ENCODE assay signal across 8 cellular contexts in genomic region chr16:30068750-30069574, GRCh38. TPM values are rescaled to one million over a fixed set of nuclear protein-coding genes. Genes with fewer than 3 reads are reported as not detected.
DNase-seq lines count a peak whose midpoint lies in the region; ATAC-seq and TF ChIP-seq lines count a peak whose summit lies in the region.

No MANE protein-coding gene starts in this region.

- peak; percentile 50 for TF ChIP-seq CTCF in left ventricle myocardium inferior (IDR thresholded peaks at IDR 0.05; ENCODE audit: borderline replicate concordance)
- TF ChIP-seq CTCF in endodermal cell (conservative IDR thresholded peaks at IDR 0.05): peak; percentile 73
- peak; percentile 51 for TF ChIP-seq CTCF in smooth muscle cell (IDR thresholded peaks at IDR 0.05; ENCODE audit: borderline replicate concordance, insufficient read depth, poor library complexity, severe bottlenecking)
- TF ChIP-seq CTCF in GM20000 (IDR thresholded peaks at IDR 0.05; ENCODE audit: extremely low read depth, missing control alignments): no peak

- H3K4me1 ChIP-seq in left ventricle myocardium inferior (peaks cover 75% of the 10 kb centered on the region), endodermal cell (ENCODE audit: control insufficient read depth, insufficient read depth, low read length) (peaks cover 3% of the 10 kb centered on the region), smooth muscle cell (ENCODE audit: low read depth) (peaks cover 24% of the 10 kb centered on the region)

- 88 to 97% methylated on average over 10 to 17 of the region's 17 CpGs for WGBS in endodermal cell (ENCODE audit: insufficient coverage in 1 of 2, insufficient read length in 1 of 2), 2 experiments
- 92% methylated on average over 17 of the region's 17 CpGs for WGBS in smooth muscle cell (ENCODE audit: low lambda C conversion rate)

- H3K27me3 ChIP-seq in left ventricle myocardium inferior (ENCODE audit: low read depth) (no peaks in the 10 kb centered on the region), endodermal cell (ENCODE audit: control insufficient read depth, insufficient read depth, low read length, poor library complexity, severe bottlenecking) (no peaks in the 10 kb centered on the region), smooth muscle cell (ENCODE audit: low read depth) (no peaks in the 10 kb centered on the region)

- ATAC-seq in Right ventricle myocardium inferior: no peak

- peaks cover 73% of the 10 kb centered on the region for H3K36me3 ChIP-seq in left ventricle myocardium inferior
- peaks cover 59% of the 10 kb centered on the region for H3K36me3 ChIP-seq in endodermal cell (ENCODE audit: control insufficient read depth, insufficient read depth, low read length)
- no peaks in the 10 kb centered on the region for H3K36me3 ChIP-seq in smooth muscle cell (ENCODE audit: low read depth)

- intact Hi-C loops in left ventricle myocardium inferior (cut with micrococcal nuclease) (no loop called here), Right ventricle myocardium inferior (cut with DNase I) (loop anchor here (5.0 kb wide), 1 partner anchor 262 kb away; the partner anchor contains the start of gene MAZ)

- DNase-seq in left ventricle myocardium inferior (no peak), Right ventricle myocardium inferior (ENCODE audit: missing footprints) (no peak), endodermal cell (peak; percentile 79), smooth muscle cell (lab: John Stamatoyannopoulos, UW; ENCODE audit: unreplicated experiment) (no peak), NCI-H1694 treated with DMSO at 0.1 percent for 48 hours (lab: John Stamatoyannopoulos, UW) (no peak), GM20000 (ENCODE audit: low spot score) (no peak), HK-2 (ENCODE audit: unreplicated experiment) (no peak)
- peak; percentile 65 to 66 for DNase-seq in activated CD4-positive, alpha-beta T cell treated with anti-CD3 and anti-CD28 coated beads, Interleukin-2, amount 50 U/mL, for 4 hours

- H3K9me3 Mint-ChIP-seq in endodermal cell: no peaks in the 10 kb centered on the region

- no peak overlapping the region for H3K9ac ChIP-seq in endodermal cell (ENCODE audit: extremely low read depth, low read length, poor library complexity, severe bottlenecking)
- H3K9ac ChIP-seq in smooth muscle cell (ENCODE audit: low read depth): no peak overlapping the region

- peaks cover 69% of the 10 kb centered on the region for H4K20me1 ChIP-seq in smooth muscle cell (ENCODE audit: low read depth)

- H3K4me3 ChIP-seq in left ventricle myocardium inferior (peak overlapping the region; percentile 93), endodermal cell (ENCODE audit: low read length) (no peak overlapping the region), smooth muscle cell (no peak overlapping the region)

- H3K9me3 ChIP-seq in left ventricle myocardium inferior (replicated peaks) (no peaks in the 10 kb centered on the region), endodermal cell (ENCODE audit: control insufficient read depth, low read length) (no peaks in the 10 kb centered on the region), smooth muscle cell (replicated peaks; ENCODE audit: low read depth) (no peaks in the 10 kb centered on the region)

- H3K4me1 Mint-ChIP-seq in endodermal cell: peaks cover 14% of the 10 kb centered on the region

- H3K4me2 ChIP-seq in smooth muscle cell: peak overlapping the region; percentile 98

- peaks cover 64% of the 10 kb centered on the region for H3K79me2 ChIP-seq in smooth muscle cell (ENCODE audit: low read depth)

- peak overlapping the region; percentile 100 for H3K27ac ChIP-seq in left ventricle myocardium inferior (replicated peaks)
- no peak overlapping the region for H3K27ac ChIP-seq in endodermal cell (ENCODE audit: low read depth, low read length)
- H3K27ac ChIP-seq in smooth muscle cell (ENCODE audit: low read depth): peak overlapping the region; percentile 98

- H3K27me3 Mint-ChIP-seq in endodermal cell (ENCODE audit: insufficient read depth): no peaks in the 10 kb centered on the region

- peaks cover 60% of the 10 kb centered on the region for H3K36me3 Mint-ChIP-seq in endodermal cell (ENCODE audit: low read depth)

- no peak overlapping the region for H3K4me3 Mint-ChIP-seq in endodermal cell

- H3K27ac Mint-ChIP-seq in endodermal cell: peak overlapping the region; percentile 66

- H2AFZ ChIP-seq in smooth muscle cell (ENCODE audit: low read depth): no peak overlapping the region

- peaks cover 60% of the 10 kb centered on the region for H3F3A ChIP-seq in smooth muscle cell (ENCODE audit: low read depth)

RNA-seq across cellular contexts. Expression of gene ALDOA, which starts 3.4 kb away (rescaled TPM):
- total RNA-seq in left ventricle myocardium inferior (3,337 TPM), Right ventricle myocardium inferior (4,126 TPM), endodermal cell (100 to 1,000 TPM; 645 to 652 TPM), smooth muscle cell (1,112 and 1,146 TPM in 2 replicates)
- 715 TPM for polyA plus RNA-seq in endodermal cell (2013, experiment 1 of 2)
- 666 TPM for polyA plus RNA-seq in endodermal cell (2013, experiment 2 of 2)
- 2,844 and 2,856 TPM in 2 replicates for polyA plus RNA-seq in smooth muscle cell

RNA-seq across cellular contexts. Expression of gene PPP4C, which starts 6.8 kb away (rescaled TPM):
- total RNA-seq in left ventricle myocardium inferior: 32.2 TPM
- 37.8 TPM for total RNA-seq in Right ventricle myocardium inferior
- total RNA-seq in endodermal cell: 100 to 1,000 TPM; 150 to 151 TPM
- polyA plus RNA-seq in endodermal cell (2013, experiment 1 of 2): 140 TPM
- polyA plus RNA-seq in endodermal cell (2013, experiment 2 of 2): 132 TPM
- total RNA-seq in smooth muscle cell: 90.2 and 111 TPM in 2 replicates
- 208 and 224 TPM in 2 replicates for polyA plus RNA-seq in smooth muscle cell

RNA-seq across cellular contexts. Expression of gene TBX6, which starts 22.8 kb away (rescaled TPM):
- total RNA-seq in left ventricle myocardium inferior (1.0 TPM), Right ventricle myocardium inferior (0.51 TPM), endodermal cell (1 to 10 TPM; 3.0 to 6.3 TPM), smooth muscle cell (0.13 and 2.0 TPM in 2 replicates)
- 3.4 TPM for polyA plus RNA-seq in endodermal cell (2013, experiment 1 of 2)
- 3.1 TPM for polyA plus RNA-seq in endodermal cell (2013, experiment 2 of 2)
- 0.50 and 1.6 TPM in 2 replicates for polyA plus RNA-seq in smooth muscle cell

RNA-seq across cellular contexts. Expression of gene YPEL3, which starts 27.1 kb away (rescaled TPM):
- total RNA-seq in left ventricle myocardium inferior (54.4 TPM), Right ventricle myocardium inferior (61.5 TPM), endodermal cell (10 to 100 TPM; 42.0 to 57.2 TPM), smooth muscle cell (32.3 and 37.5 TPM in 2 replicates)
- polyA plus RNA-seq in endodermal cell (2013, experiment 1 of 2): 39.8 TPM
- 36.9 TPM for polyA plus RNA-seq in endodermal cell (2013, experiment 2 of 2)
- 65.9 and 81.1 TPM in 2 replicates for polyA plus RNA-seq in smooth muscle cell

RNA-seq across cellular contexts. Expression of gene TLCD3B, which starts 37.9 kb away (rescaled TPM):
- total RNA-seq in left ventricle myocardium inferior (not detected), Right ventricle myocardium inferior (not detected), endodermal cell (1 to 10 TPM; 3.3 to 3.5 TPM), smooth muscle cell (0.45 TPM in 1 of 2 replicates, not detected in the other)
- polyA plus RNA-seq in endodermal cell (2013, experiment 1 of 2): 18.2 TPM
- 15.3 TPM for polyA plus RNA-seq in endodermal cell (2013, experiment 2 of 2)
- polyA plus RNA-seq in smooth muscle cell: 0.48 and 1.3 TPM in 2 replicates

Comparison
In these comparisons a context has a peak if more than half of its experiments do, and no peak if none do; other contexts are left out.
1. DNase-seq: peak in activated CD4-positive, alpha-beta T cell treated with anti-CD3 and anti-CD28 coated beads, Interleukin-2, amount 50 U/mL, for 4 hours (2 of 2) and endodermal cell (single experiment); none in left ventricle myocardium inferior (single experiment), Right ventricle myocardium inferior (single experiment), smooth muscle cell (single experiment), NCI-H1694 treated with DMSO at 0.1 percent for 48 hours (single experiment), GM20000 (single experiment) and HK-2 (single experiment).